ENCODE assay signal across 1 cellular context in genomic region chr6:144347933-144348332, GRCh38.
TF ChIP-seq lines count a peak whose summit lies in the region.

No MANE protein-coding gene starts in this region.

TF ChIP-seq in HCT116, 20 proteins besides CTCF, POLR2A, EP300 and RAD21 (continued from another document):
- TF ChIP-seq SP1 (IDR thresholded peaks at IDR 0.05; ENCODE audit: low read depth) = no peak
- no peak for TF ChIP-seq SIN3A (IDR thresholded peaks at IDR 0.05; ENCODE audit: low read depth)
- TF ChIP-seq EGR1 (IDR thresholded peaks at IDR 0.05; ENCODE audit: low read depth) = no peak
- TF ChIP-seq POLR2AphosphoS5 (IDR thresholded peaks at IDR 0.05; ENCODE audit: low read depth, low read length) = no peak
